In the genomic region with DNA sequence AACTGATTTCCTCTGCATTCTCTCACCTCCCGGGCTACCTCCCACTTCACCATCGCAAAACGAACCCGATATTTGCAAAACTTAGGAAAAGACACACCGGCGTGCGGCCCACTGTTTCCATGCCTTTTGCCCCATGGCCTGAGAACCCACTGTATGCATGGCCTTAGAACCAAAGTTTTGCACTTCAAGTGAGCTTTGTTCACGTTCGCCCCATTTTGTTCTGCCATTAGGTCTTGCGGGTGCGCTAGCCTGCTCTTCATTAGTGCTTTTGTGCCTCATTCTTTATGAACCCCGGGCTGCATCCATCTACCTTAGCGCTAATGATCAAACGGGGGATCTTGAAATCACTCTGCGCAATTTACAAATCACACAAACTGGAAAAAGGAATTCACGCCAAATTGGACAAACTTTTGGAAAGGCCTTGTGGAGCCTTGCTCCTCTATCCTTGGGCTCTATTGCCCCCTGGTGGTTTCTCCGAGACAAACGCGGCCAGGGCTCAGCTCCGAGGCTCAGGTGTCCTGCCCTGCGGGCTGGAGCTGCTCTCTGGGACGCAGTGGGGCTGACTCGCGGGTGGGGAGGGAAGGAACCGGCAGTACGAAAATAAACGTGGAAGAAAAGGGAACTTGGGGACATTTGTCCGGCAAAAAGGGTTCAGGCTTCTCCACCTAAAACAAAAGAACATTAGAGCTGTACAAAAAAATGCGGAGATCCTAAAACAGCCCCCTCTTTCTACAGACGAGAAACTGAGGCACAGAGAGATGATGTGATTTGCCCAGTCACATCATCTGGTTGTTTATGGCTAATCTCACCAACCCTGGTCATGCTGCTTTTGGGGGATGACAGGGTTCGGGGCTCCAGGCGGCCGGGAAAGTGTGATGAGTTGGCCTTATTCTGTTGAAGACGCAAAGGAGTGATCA, we compare ENCODE assay signal across 8 cellular contexts.
DNase-seq lines count a peak whose midpoint lies in the region; ATAC-seq and TF ChIP-seq lines count a peak whose summit lies in the region.

No MANE protein-coding gene starts in this region.

- H3K9me3 ChIP-seq in iPS-18a (ENCODE audit: control insufficient read depth, low read depth, low read length), result no peaks in the 10 kb centered on the region

- H3K4me3 ChIP-seq in brain microvascular endothelial cell (ENCODE audit: low read depth, low read length) (peak overlapping the region; percentile 32), iPS-18a (ENCODE audit: low read length) (peak overlapping the region; percentile 52), skeletal muscle cell (ENCODE audit: low read depth, low read length) (peak overlapping the region; percentile 25)

- DNase-seq in DMS53 treated with DMSO at 0.1 percent for 48 hours (lab: John Stamatoyannopoulos, UW; ENCODE audit: unreplicated experiment) (peak; percentile 91), GOT3 (lab: John Stamatoyannopoulos, UW) (peak; percentile 71), NCI-H1417 (lab: John Stamatoyannopoulos, UW) (peak; percentile 80 to 92 (median 88)), T-helper 2 cell (peak in 3 of 5 experiments; percentile 31 to 61 (median 43)), brain microvascular endothelial cell (peak; percentile 75), skeletal muscle cell (ENCODE audit: low read depth) (no peak)

- ATAC-seq in HG03025 (IDR thresholded peaks at IDR 0.05; ENCODE audit: low FRiP score, unreplicated experiment), result no peak

- no peaks in the 10 kb centered on the region for H3K27me3 ChIP-seq in brain microvascular endothelial cell (replicated peaks)
- H3K27me3 ChIP-seq in iPS-18a (ENCODE audit: control insufficient read depth, insufficient read depth, low read length), result peaks cover 44% of the 10 kb centered on the region

- peak; percentile 93 for TF ChIP-seq CTCF in brain microvascular endothelial cell (IDR thresholded peaks at IDR 0.05; ENCODE audit: low read depth, low read length, missing control alignments)

- in situ Hi-C loops in brain microvascular endothelial cell (cut with HindIII; ENCODE audit: low pct_ligation_motif_present, low sequenced_read_pairs), result no loop called here

- peak overlapping the region; percentile 10 for H3K9ac ChIP-seq in iPS-18a (ENCODE audit: low read length)

- H3K4me1 ChIP-seq in iPS-18a (ENCODE audit: control insufficient read depth, low read depth, low read length), result peaks cover 29% of the 10 kb centered on the region

- H3K27ac ChIP-seq in brain microvascular endothelial cell (peak overlapping the region; percentile 70), iPS-18a (ENCODE audit: low read length) (no peak overlapping the region)

- no peaks in the 10 kb centered on the region for H3K36me3 ChIP-seq in brain microvascular endothelial cell (replicated peaks)
- H3K36me3 ChIP-seq in iPS-18a (ENCODE audit: control insufficient read depth, low read depth, low read length), result no peaks in the 10 kb centered on the region
